In the genomic region with DNA sequence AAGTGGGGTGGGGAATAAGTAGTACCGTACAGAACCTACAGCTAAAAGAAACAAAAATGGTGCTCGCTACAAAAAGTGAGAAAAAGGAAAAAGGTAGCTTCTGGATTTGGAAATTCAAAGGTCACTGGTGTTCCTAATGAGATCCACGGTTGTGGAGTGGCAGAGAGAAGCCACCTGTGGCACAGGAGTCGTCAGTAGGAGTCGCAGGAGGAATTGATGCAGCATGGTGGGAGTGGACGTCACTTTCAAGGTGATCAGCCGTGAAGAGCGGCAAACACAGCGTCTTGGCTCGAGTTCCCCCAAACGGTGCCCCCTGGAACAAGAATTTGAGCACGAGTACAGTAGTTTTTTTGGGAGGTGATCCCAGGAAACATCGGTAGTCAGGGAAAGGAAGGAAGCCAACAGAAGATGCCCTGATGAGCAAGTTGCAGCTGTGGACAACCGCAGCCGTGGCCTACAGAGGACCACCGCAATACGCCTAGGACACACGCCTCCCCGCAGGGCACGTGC, we compare ENCODE assay signal across 8 cellular contexts. TPM values are rescaled to one million over a fixed set of nuclear protein-coding genes. Genes with fewer than 3 reads are reported as not detected.
DNase-seq lines count a peak whose midpoint lies in the region; ATAC-seq, FAIRE-seq and TF ChIP-seq lines count a peak whose summit lies in the region.

No MANE protein-coding gene starts in this region.

- H3K27me3 ChIP-seq in H1 (replicated peaks in 1 of 4; ENCODE audit: control insufficient read depth in 3 of 4, extremely low read depth in 1 of 4, insufficient read depth in 3 of 4, low read length in 3 of 4) (no peaks in the 10 kb centered on the region; a peak in 1 of 7 replicates), pancreas (no peaks in the 10 kb centered on the region)

- H3K4ac ChIP-seq in H1 (replicated peaks; ENCODE audit: insufficient read length, low read depth, low read length): no peak overlapping the region

- H3K36me3 ChIP-seq in H1 (ENCODE audit: control insufficient read depth in 2 of 4, insufficient read depth in 4 of 4, low read length in 3 of 4) (no peaks in the 10 kb centered on the region), pancreas (no peaks in the 10 kb centered on the region)

- no peak overlapping the region for H3K9ac ChIP-seq in H1 (replicated peaks in 1 of 4; ENCODE audit: extremely low read depth in 1 of 4, low read depth in 3 of 4, low read length in 3 of 4)

- no peak overlapping the region for H3K23ac ChIP-seq in H1 (ENCODE audit: insufficient read length)

- H3K23me2 ChIP-seq in H1 (ENCODE audit: low read depth, low read length): peaks cover 11% of the 10 kb centered on the region

- TF ChIP-seq CTCF in H1 (IDR thresholded peaks at IDR 0.05; ENCODE audit: control extremely low read depth in 1 of 3, insufficient read depth in 1 of 3, low read depth in 1 of 3, low read length in 3 of 3) (peak in 1 of 3 experiments; percentile 11; a peak in 1 of 4 replicates), pancreas (IDR thresholded peaks at IDR 0.05) (no peak)

- peak overlapping the region; percentile 32; the same call in 1 of the 2 replicates for H2BK5ac ChIP-seq in H1 (ENCODE audit: low read depth, low read length)

- peak overlapping the region; percentile 25 for H4K91ac ChIP-seq in H1 (replicated peaks; ENCODE audit: insufficient read length, low read length)

- no peak for TF ChIP-seq RAD21 in H1 (IDR thresholded peaks at IDR 0.05 in 1 of 2, conservative IDR thresholded peaks at IDR 0.05 in 1 of 2; ENCODE audit: low read depth in 2 of 2, low read length in 2 of 2)

- POLR2A ChIA-PET in H1 (lab: Charles Lee; ENCODE audit: partially characterized antibody): interaction anchor here (0.7 kb wide), 1 partner anchor 13 kb away, joined by 3 read pairs; no protein-coding TSS in a partner anchor

- ATAC-seq in pancreas: peak in 2 of 4 donors; percentile 1 to 18
- ATAC-seq in GM21619 (IDR thresholded peaks at IDR 0.05; ENCODE audit: unreplicated experiment): no peak

- no peak overlapping the region for H2BK120ac ChIP-seq in H1 (replicated peaks; ENCODE audit: low read depth, low read length)

- DNase-seq in NCI-H748 (lab: John Stamatoyannopoulos, UW; ENCODE audit: unreplicated experiment) (peak; percentile 36), NCI-H748 treated with DMSO at 0.1 percent for 48 hours (lab: John Stamatoyannopoulos, UW) (no peak), T-helper 1 cell (peak in 3 of 5 donors; percentile 19 to 26 (median 22)), H1 (ENCODE audit: low read depth in 1 of 2, low spot score in 2 of 2) (no peak), pancreas (peak in 2 of 6 donors; percentile 17 to 19), SKM-1 (lab: John Stamatoyannopoulos, UW; ENCODE audit: unreplicated experiment) (no peak), dedifferentiated amniotic fluid mesenchymal stem cell (ENCODE audit: extremely low spot score) (no peak)

- no peak overlapping the region for H4K8ac ChIP-seq in H1 (ENCODE audit: extremely low read depth, insufficient read depth, low read length)

- no peak for TF ChIP-seq POLR2A in H1 (IDR thresholded peaks at IDR 0.05; ENCODE audit: control extremely low read depth in 1 of 2, low read depth in 2 of 2, low read length in 2 of 2)

- H3K4me3 ChIP-seq in H1 (ENCODE audit: extremely low read depth in 1 of 4, insufficient read depth in 2 of 4, low read depth in 3 of 4, low read length in 4 of 4): peak overlapping the region; percentile 11 to 86 (median 74); a peak in 6 of 8 replicates
- H3K4me3 ChIP-seq in pancreas: peak overlapping the region in 3 of 4 donors; percentile 59 to 85 (median 71)

- H2BK12ac ChIP-seq in H1 (ENCODE audit: low read depth, low read length): no peak overlapping the region; the same call in 1 of the 2 replicates

- no peak for FAIRE-seq in H1 (lab: Jason Lieb, UNC)
- no peak for FAIRE-seq in pancreas (lab: Jason Lieb, UNC)

- intact Hi-C loops in pancreas (cut with DNase I): loop anchor here in 1 of 3 donors (10.0 kb wide), 1 partner anchor 104 kb away; a partner anchor contains a TSS

- H2AK5ac ChIP-seq in H1 (ENCODE audit: low read depth, low read length): no peak overlapping the region

- H3K9me3 ChIP-seq in H1 (ENCODE audit: insufficient read depth in 2 of 2, low read depth in 1 of 2, low read length in 1 of 2) (no peaks in the 10 kb centered on the region), pancreas (no peaks in the 10 kb centered on the region)

- H2AFZ ChIP-seq in H1 (ENCODE audit: low read length): peak overlapping the region; percentile 97

- H3K79me1 ChIP-seq in H1 (ENCODE audit: low read depth, low read length): 0 out of 2 replicates have a peak, but pooled peaks cover 3% of the 10 kb centered on the region

- CTCF ChIA-PET in H1 (lab: Charles Lee; ENCODE audit: partially characterized antibody): interaction anchor here (0.6 to 2.7 kb wide), 21 partner anchors 9 to 479 kb away, joined by 3 to 17 read pairs (median 4); no protein-coding TSS in a partner anchor

- 30% methylated on average over 20 of the region's 20 CpGs; no CpG with 5 or more reads in 1 of the 2 experiments for WGBS in H1 (ENCODE audit: extremely low coverage in 1 of 2, insufficient coverage in 1 of 2, insufficient read length in 1 of 2, insufficient replicate concordance in 2 of 2, low coverage in 1 of 2, low lambda C conversion rate in 2 of 2, missing lambda C conversion rate in 1 of 2), 2 experiments
- 8 to 10% methylated on average over 20 of the region's 20 CpGs for WGBS in pancreas, 2 donors

- H3K18ac ChIP-seq in H1 (ENCODE audit: extremely low read depth, low read length): peak overlapping the region; percentile 93

- no peak overlapping the region for H2BK20ac ChIP-seq in H1 (ENCODE audit: low read length)

- no peak overlapping the region for H3K56ac ChIP-seq in H1 (replicated peaks; ENCODE audit: insufficient read length, low read depth, low read length)

- no peak for TF ChIP-seq EP300 in H1 (IDR thresholded peaks at IDR 0.05; ENCODE audit: borderline replicate concordance in 1 of 2, low read depth in 2 of 2, low read length in 2 of 2)

- peaks cover 0 to 7% (median 4%) of the 10 kb centered on the region in 4 experiments; a peak in 5 of 7 replicates for H3K4me1 ChIP-seq in H1 (replicated peaks in 1 of 4; ENCODE audit: control insufficient read depth in 3 of 4, insufficient read depth in 4 of 4, low read length in 3 of 4)
- H3K4me1 ChIP-seq in pancreas: peaks cover 3 to 13% (median 7%) of the 10 kb centered on the region in 3 donors

- H4K5ac ChIP-seq in H1 (ENCODE audit: insufficient read length, low read depth, low read length): no peak overlapping the region

- H2BK15ac ChIP-seq in H1 (ENCODE audit: low read length): no peak overlapping the region

- peaks cover 0 to 22% of the 10 kb centered on the region in 2 experiments; a peak in 2 of 4 replicates for H3K79me2 ChIP-seq in H1 (ENCODE audit: control insufficient read depth in 1 of 2, insufficient read depth in 2 of 2, low read length in 2 of 2)

- H4K20me1 ChIP-seq in H1 (replicated peaks in 1 of 2; ENCODE audit: control insufficient read depth in 1 of 2, insufficient read depth in 2 of 2, low read length in 2 of 2): no peaks in the 10 kb centered on the region

- H3K14ac ChIP-seq in H1 (ENCODE audit: insufficient read length): no peak overlapping the region

- peak overlapping the region; percentile 50 to 91 for H3K4me2 ChIP-seq in H1 (ENCODE audit: insufficient read depth in 1 of 2, low read depth in 2 of 2, low read length in 2 of 2)

- H3K27ac ChIP-seq in H1 (ENCODE audit: low read depth, low read length) (no peak overlapping the region), pancreas (peak overlapping the region in 2 of 4 donors; percentile 70 to 87)

TF ChIP-seq in H1, 55 proteins besides CTCF, POLR2A, EP300 and RAD21:
- TF ChIP-seq KDM4A (IDR thresholded peaks at IDR 0.05; ENCODE audit: low read depth, low read length, severe bottlenecking) (peak; percentile 60), KDM5A (IDR thresholded peaks at IDR 0.05; ENCODE audit: low read length) (no peak), TAF1 (IDR thresholded peaks at IDR 0.05; ENCODE audit: low read depth, low read length) (no peak)

RNA-seq across cellular contexts. Expression of a gene that starts 1.4 kb away (rescaled TPM):
- total RNA-seq in H1 (2021; fragmentation: NEBNext Ultra II Directional; extraction: Animal tissue kit (Norgen Biotek cat#: 25700)): 53.5 and 57.1 TPM in 2 replicates
- polyA plus RNA-seq in H1 (2011; rRNA removed) (14.4 and 17.5 TPM in 2 replicates), pancreas (1 to 10 TPM; 6.6 to 7.4 TPM)
- 17.5 TPM for polyA plus RNA-seq in H1 (2011; cell fraction: cytosol; rRNA removed)
- 21.7 TPM for polyA plus RNA-seq in H1 (2011; cell fraction: nucleus; rRNA removed)
- polyA plus RNA-seq in H1 (2012, experiment 1 of 2): 20.6 to 32.5 TPM (median 27.0 TPM) in 4 replicates
- 5.8 TPM for polyA plus RNA-seq in H1 (2012, experiment 2 of 2)
- 24.2 TPM for polyA plus RNA-seq in H1 (2013, experiment 1 of 2)
- 22.7 TPM for polyA plus RNA-seq in H1 (2013, experiment 2 of 2)
- 33.4 and 42.7 TPM in 2 replicates for polyA minus RNA-seq in H1 (2011; rRNA and poly(A)+ RNA removed)
- 23.9 TPM for polyA minus RNA-seq in H1 (2011; cell fraction: cytosol; rRNA and poly(A)+ RNA removed)
- 27.6 TPM for polyA minus RNA-seq in H1 (2011; cell fraction: nucleus; rRNA and poly(A)+ RNA removed)
- 10 to 100 TPM in 2 of 6 donors, 1 to 10 TPM in 4; 7.0 to 16.8 (median 8.3) TPM for total RNA-seq in pancreas

RNA-seq across cellular contexts. Expression of a gene that starts 47.1 kb away (rescaled TPM):
- 8.2 and 9.3 TPM in 2 replicates for total RNA-seq in H1 (2021; fragmentation: NEBNext Ultra II Directional; extraction: Animal tissue kit (Norgen Biotek cat#: 25700))
- polyA plus RNA-seq in H1 (2011; rRNA removed) (0.51 and 0.72 TPM in 2 replicates), pancreas (1 to 10 TPM in 1 of 2 donors, under 1 TPM in 1; 0.99 to 1.4 TPM)
- 1.5 TPM for polyA plus RNA-seq in H1 (2011; cell fraction: cytosol; rRNA removed)
- polyA plus RNA-seq in H1 (2011; cell fraction: nucleus; rRNA removed): 1.2 TPM
- polyA plus RNA-seq in H1 (2012, experiment 1 of 2): 2.0 to 4.9 TPM (median 2.7 TPM) in 4 replicates
- polyA plus RNA-seq in H1 (2012, experiment 2 of 2): 0.03 TPM
- 2.8 TPM for polyA plus RNA-seq in H1 (2013, experiment 1 of 2)
- 2.5 TPM for polyA plus RNA-seq in H1 (2013, experiment 2 of 2)
- polyA minus RNA-seq in H1 (2011; rRNA and poly(A)+ RNA removed): 10.6 and 13.7 TPM in 2 replicates
- 2.0 TPM for polyA minus RNA-seq in H1 (2011; cell fraction: cytosol; rRNA and poly(A)+ RNA removed)
- 12.6 TPM for polyA minus RNA-seq in H1 (2011; cell fraction: nucleus; rRNA and poly(A)+ RNA removed)
- 10 to 100 TPM in 3 of 6 donors, 1 to 10 TPM in 3; 3.5 to 15.4 (median 11.2) TPM for total RNA-seq in pancreas

Comparison
In these comparisons a context has a peak if more than half of its experiments do, and no peak if none do; other contexts are left out.
1. DNase-seq: peak in NCI-H748 (single experiment) and T-helper 1 cell (3 of 5); none in NCI-H748 treated with DMSO at 0.1 percent for 48 hours (single experiment), H1 (0 of 2), SKM-1 (single experiment) and dedifferentiated amniotic fluid mesenchymal stem cell (single experiment).